In the genomic region with DNA sequence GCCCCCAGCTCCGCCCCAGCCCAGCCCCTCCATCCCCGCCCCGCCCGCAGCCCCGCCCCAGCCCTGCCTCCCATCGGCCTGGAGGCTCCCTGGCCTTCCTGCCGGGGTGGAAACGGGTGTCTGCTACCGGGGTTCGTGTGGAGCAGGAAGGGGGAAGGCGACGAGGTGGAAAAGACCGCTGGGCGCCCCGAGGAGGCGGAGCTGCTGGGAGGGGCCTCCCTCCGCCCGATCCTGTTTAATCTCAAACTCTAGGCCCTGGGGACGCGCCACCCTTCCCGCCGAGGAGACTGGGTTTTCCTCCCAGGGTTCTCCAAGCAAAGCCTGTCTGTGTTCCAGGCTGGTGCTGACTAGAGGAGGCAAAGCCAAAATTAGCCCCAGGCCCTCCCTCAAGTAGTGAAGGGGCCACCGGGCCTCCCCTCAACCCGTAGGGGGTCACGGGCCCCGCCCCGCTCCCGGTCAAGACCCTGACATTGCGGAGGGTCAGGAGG, we compare ENCODE assay signal across 8 cellular contexts. TPM values are rescaled to one million over a fixed set of nuclear protein-coding genes. Genes with fewer than 3 reads are reported as not detected.
DNase-seq lines count a peak whose midpoint lies in the region; ATAC-seq, FAIRE-seq and TF ChIP-seq lines count a peak whose summit lies in the region.

No MANE protein-coding gene starts in this region.

- H3K9me3 Mint-ChIP-seq in CD4-positive, alpha-beta T cell, result peaks cover 14% of the 10 kb centered on the region

- intact Hi-C loops in CD4-positive, alpha-beta T cell (cut with DNase I, micrococcal nuclease), result loop anchor here (2.0 to 5.0 kb wide), 2 partner anchors 35 to 50 kb away; a partner anchor contains a TSS
- intact Hi-C loops in mucosa of descending colon (cut with DNase I, micrococcal nuclease), result no loop called here

- DNase-seq in CD4-positive, alpha-beta T cell, result peak; percentile 35 to 60 (median 51)
- DNase-seq in H54 (ENCODE audit: insufficient read length, low spot score) (peak; percentile 98), NOMO-1 (lab: John Stamatoyannopoulos, UW; ENCODE audit: unreplicated experiment in 2 of 2) (peak; percentile 81 to 85), activated T-cell treated with anti-CD3 and anti-CD28 coated beads for 4 hours (peak; percentile 34), epithelial cell of prostate (ENCODE audit: low read depth, low spot score) (peak; percentile 51), mucosa of descending colon (peak; percentile 94 to 95 (median 95))
- DNase-seq in stimulated activated CD8-positive, alpha-beta memory T cell treated with anti-CD3 and anti-CD28 coated beads, Interleukin-4, amount 100 ng/mL, for 24 hours (ENCODE audit: low read depth), result peak; percentile 48

- peak overlapping the region; percentile 75 for H3K27ac Mint-ChIP-seq in CD4-positive, alpha-beta T cell

- H3K36me3 Mint-ChIP-seq in CD4-positive, alpha-beta T cell (ENCODE audit: low read depth), result no peaks in the 10 kb centered on the region

- H3K4me1 ChIP-seq in mucosa of descending colon (ENCODE audit: low read depth), result peaks cover 31% of the 10 kb centered on the region

- TF ChIP-seq CTCF in CD4-positive, alpha-beta T cell (IDR thresholded peaks at IDR 0.05), result no peak
- TF ChIP-seq CTCF in mucosa of descending colon (IDR thresholded peaks at IDR 0.05), result no peak

- FAIRE-seq in H54 (lab: Jason Lieb, UNC), result no peak

- H3K27me3 ChIP-seq in CD4-positive, alpha-beta T cell (ENCODE audit: control insufficient read depth, insufficient read depth, low read length), result no peaks in the 10 kb centered on the region

- no peaks in the 10 kb centered on the region for H3K4me1 Mint-ChIP-seq in CD4-positive, alpha-beta T cell (ENCODE audit: low read depth)

- CTCF ChIA-PET in CD4-positive, alpha-beta T cell (lab: Charles Lee), result no interaction called here

- peak overlapping the region; percentile 83 for H3K4me3 Mint-ChIP-seq in CD4-positive, alpha-beta T cell

- no peaks in the 10 kb centered on the region for H3K36me3 ChIP-seq in mucosa of descending colon (ENCODE audit: low read depth)

- peak overlapping the region; percentile 77 for H3K27ac ChIP-seq in CD4-positive, alpha-beta T cell (ENCODE audit: low read depth, low read length)
- peak overlapping the region; percentile 82 for H3K27ac ChIP-seq in epithelial cell of prostate

- peak overlapping the region; percentile 28 for H3K4me3 ChIP-seq in mucosa of descending colon

- peak; percentile 18; the same call in 1 of the 2 replicates for TF ChIP-seq POLR2A in H54 (IDR thresholded peaks at IDR 0.05; ENCODE audit: low read depth, low read length)

- POLR2A ChIA-PET in CD4-positive, alpha-beta T cell (lab: Charles Lee), result interaction anchor here (1.0 to 1.4 kb wide), 5 partner anchors 11 to 114 kb away, joined by 3 to 4 read pairs (median 3); no protein-coding TSS in a partner anchor

- H3K27me3 Mint-ChIP-seq in CD4-positive, alpha-beta T cell, result no peaks in the 10 kb centered on the region

- no peaks in the 10 kb centered on the region for H3K9me3 ChIP-seq in CD4-positive, alpha-beta T cell (ENCODE audit: control insufficient read depth, low read length)
- H3K9me3 ChIP-seq in mucosa of descending colon, result no peaks in the 10 kb centered on the region

- ATAC-seq in CD4-positive, alpha-beta T cell (ENCODE audit: poor library complexity), result peak; percentile 75
- ATAC-seq in mucosa of descending colon, result peak; percentile 73
- no peak for ATAC-seq in HG02588 (IDR thresholded peaks at IDR 0.05; ENCODE audit: unreplicated experiment)

RNA-seq across cellular contexts. Expression of a gene that starts 16.2 kb away (rescaled TPM):
- under 1 TPM; 0.11 to 0.59 TPM for total RNA-seq in CD4-positive, alpha-beta T cell
- 1 to 10 TPM in 2 of 3 donors, under 1 TPM in 1; 0.32 to 4.4 (median 1.8) TPM for total RNA-seq in mucosa of descending colon

RNA-seq across cellular contexts. Expression of a gene that starts 41.6 kb away (rescaled TPM):
- total RNA-seq in CD4-positive, alpha-beta T cell, result 10 to 100 TPM; 11.1 to 11.3 TPM
- total RNA-seq in mucosa of descending colon, result 10 to 100 TPM; 18.4 to 25.3 (median 24.0) TPM

RNA-seq across cellular contexts. Expression of a gene that starts 48.9 kb away (rescaled TPM):
- 10 to 100 TPM; 14.8 to 17.8 TPM for total RNA-seq in CD4-positive, alpha-beta T cell
- total RNA-seq in mucosa of descending colon, result 1 to 10 TPM; 1.6 to 2.2 (median 2.2) TPM

RNA-seq across cellular contexts. Expression of a gene that starts 56.5 kb away (rescaled TPM):
- 10 to 100 TPM; 27.6 to 28.6 TPM for total RNA-seq in CD4-positive, alpha-beta T cell
- 1 to 10 TPM in 1 of 3 donors, under 1 TPM in 2; 0.69 to 1.2 (median 0.80) TPM for total RNA-seq in mucosa of descending colon

Comparison
In these comparisons a context has a peak if more than half of its experiments do, and no peak if none do; other contexts are left out.
1. DNase-seq: peak in every context shown above with its lines; median percentile 98 in H54; 95 in mucosa of descending colon; 83 in NOMO-1; 51 in CD4-positive, alpha-beta T cell; 51 in epithelial cell of prostate; 48 in stimulated activated CD8-positive, alpha-beta memory T cell treated with anti-CD3 and anti-CD28 coated beads, Interleukin-4, amount 100 ng/mL, for 24 hours; 34 in activated T-cell treated with anti-CD3 and anti-CD28 coated beads for 4 hours.
2. RNA of a gene that starts 48.9 kb away (total RNA-seq): 14.8 to 17.8 TPM in CD4-positive, alpha-beta T cell; 1.6 to 2.2 TPM in mucosa of descending colon; every median in the first group is over 4 times any median in the second.
3. intact Hi-C loops: an anchor here in CD4-positive, alpha-beta T cell (2.0 to 5.0 kb wide); none called in mucosa of descending colon.